In genomic region chr19:41541990-41542584, GRCh38 we compare ENCODE assay signal across 8 cellular contexts. TPM values are rescaled to one million over a fixed set of nuclear protein-coding genes. Genes with fewer than 3 reads are reported as not detected.
DNase-seq lines count a peak whose midpoint lies in the region; ATAC-seq, FAIRE-seq and TF ChIP-seq lines count a peak whose summit lies in the region.

No MANE protein-coding gene starts in this region.

- no peaks in the 10 kb centered on the region for H3K79me1 ChIP-seq in mesendoderm (ENCODE audit: low read length)

- no peak overlapping the region for H4K5ac ChIP-seq in mesendoderm (ENCODE audit: low read length)

- no peak for FAIRE-seq in D721Med (lab: Jason Lieb, UNC)

- H3K9ac ChIP-seq in mesendoderm (ENCODE audit: low read length): no peak overlapping the region

- H3K4me1 ChIP-seq in mesendoderm (ENCODE audit: control insufficient read depth, low read depth, low read length): no peaks in the 10 kb centered on the region

- H3K4me2 ChIP-seq in mesendoderm (ENCODE audit: low read length): no peak overlapping the region

- no peak overlapping the region for H3K18ac ChIP-seq in mesendoderm (ENCODE audit: low read length)

- no peak overlapping the region for H3K27ac Mint-ChIP-seq in chondrocyte (ENCODE audit: unreplicated experiment)
- peak overlapping the region; percentile 97 for H3K27ac Mint-ChIP-seq in stimulated activated naive CD8-positive, alpha-beta T cell treated with anti-CD3 and anti-CD28 coated beads, Interleukin-15, amount 100 ng/mL, for 72 hours

- TF ChIP-seq CTCF in D721Med (IDR thresholded peaks at IDR 0.05; ENCODE audit: insufficient read depth, missing control alignments): peak; percentile 57
- TF ChIP-seq CTCF in chondrocyte (IDR thresholded peaks at IDR 0.05): peak; percentile 70

- no CpG with 5 or more reads among the region's 13 CpGs for WGBS in mesendoderm (ENCODE audit: extremely low coverage, insufficient coverage, low lambda C conversion rate)

- H3K56ac ChIP-seq in mesendoderm (ENCODE audit: low read length): no peak overlapping the region

- H2BK5ac ChIP-seq in mesendoderm (ENCODE audit: low read length): no peak overlapping the region

- H4K8ac ChIP-seq in mesendoderm (ENCODE audit: low read depth, low read length): no peak overlapping the region

- no peaks in the 10 kb centered on the region for H3K79me2 ChIP-seq in mesendoderm (ENCODE audit: control insufficient read depth, insufficient read depth, low read length)

- no peak overlapping the region for H2BK120ac ChIP-seq in mesendoderm (ENCODE audit: low read depth, low read length)

- H3K4me3 Mint-ChIP-seq in chondrocyte (ENCODE audit: unreplicated experiment): no peak overlapping the region
- peak overlapping the region; percentile 58 to 64 for H3K4me3 Mint-ChIP-seq in stimulated activated naive CD8-positive, alpha-beta T cell treated with anti-CD3 and anti-CD28 coated beads, Interleukin-15, amount 100 ng/mL, for 72 hours

- H3K9me3 Mint-ChIP-seq in chondrocyte (ENCODE audit: low read depth): no peaks in the 10 kb centered on the region
- H3K9me3 Mint-ChIP-seq in stimulated activated naive CD8-positive, alpha-beta T cell treated with anti-CD3 and anti-CD28 coated beads, Interleukin-15, amount 100 ng/mL, for 72 hours: no peaks in the 10 kb centered on the region

- no peak overlapping the region for H3K27ac ChIP-seq in mesendoderm (ENCODE audit: low read depth, low read length)

- H3K36me3 ChIP-seq in mesendoderm (ENCODE audit: control insufficient read depth, insufficient read depth, low read length): no peaks in the 10 kb centered on the region

- no peak for ATAC-seq in stimulated activated naive CD8-positive, alpha-beta T cell treated with anti-CD3 and anti-CD28 coated beads, Interleukin-15, amount 100 ng/mL, for 72 hours
- ATAC-seq in HG03432 (IDR thresholded peaks at IDR 0.05; ENCODE audit: unreplicated experiment): no peak
- no peak for ATAC-seq in GM21515 (IDR thresholded peaks at IDR 0.05; ENCODE audit: unreplicated experiment)

- H3K27me3 Mint-ChIP-seq in chondrocyte (ENCODE audit: low read depth): peaks cover 22% of the 10 kb centered on the region
- H3K27me3 Mint-ChIP-seq in stimulated activated naive CD8-positive, alpha-beta T cell treated with anti-CD3 and anti-CD28 coated beads, Interleukin-15, amount 100 ng/mL, for 72 hours: no peaks in the 10 kb centered on the region

- no peak for DNase-seq in D721Med (ENCODE audit: insufficient read length, low spot score)
- DNase-seq in LHCN-M2 (ENCODE audit: low read depth): peak; percentile 18
- DNase-seq in activated CD4-positive, CD25-positive, alpha-beta regulatory T cell treated with anti-CD3 and anti-CD28 coated beads, Interleukin-2, amount 50 U/mL, for 16 hours (ENCODE audit: low read depth, low spot score): peak; percentile 78
- no peak for DNase-seq in chondrocyte (ENCODE audit: low spot score)
- DNase-seq in mesendoderm: peak; percentile 67
- peak; percentile 73 to 82 for DNase-seq in stimulated activated naive CD8-positive, alpha-beta T cell treated with anti-CD3 and anti-CD28 coated beads, Interleukin-15, amount 100 ng/mL, for 72 hours

- no peak overlapping the region for H3K4me3 ChIP-seq in mesendoderm (ENCODE audit: low read length)

- H3K27me3 ChIP-seq in mesendoderm (ENCODE audit: insufficient read depth, low read length, poor library complexity): no peaks in the 10 kb centered on the region

- H3K23ac ChIP-seq in mesendoderm (ENCODE audit: low read length): no peak overlapping the region

- H2BK15ac ChIP-seq in mesendoderm (replicated peaks; ENCODE audit: low read depth): no peak overlapping the region

- H3K4me1 Mint-ChIP-seq in chondrocyte (ENCODE audit: low read depth): no peaks in the 10 kb centered on the region
- H3K4me1 Mint-ChIP-seq in stimulated activated naive CD8-positive, alpha-beta T cell treated with anti-CD3 and anti-CD28 coated beads, Interleukin-15, amount 100 ng/mL, for 72 hours: peaks cover 85% of the 10 kb centered on the region

- no peak overlapping the region for H2AK5ac ChIP-seq in mesendoderm (ENCODE audit: low read length)

- no peak overlapping the region for H3K4ac ChIP-seq in mesendoderm (ENCODE audit: low read depth, low read length)

- H3K36me3 Mint-ChIP-seq in chondrocyte (ENCODE audit: low read depth): no peaks in the 10 kb centered on the region

RNA-seq across cellular contexts. Expression of gene CEACAM21, which starts 33.9 kb away (rescaled TPM):
- total RNA-seq in LHCN-M2 (2014; rRNA removed) (not detected in 2 replicates), chondrocyte (not detected in 3 replicates)
- not detected for polyA plus RNA-seq in LHCN-M2 (2012)
- 0.17 TPM for polyA plus RNA-seq in mesendoderm (2013, experiment 1 of 2)
- 0.08 TPM for polyA plus RNA-seq in mesendoderm (2013, experiment 2 of 2)

Comparison
In these comparisons a context has a peak if more than half of its experiments do, and no peak if none do; other contexts are left out.
1. DNase-seq: peak in LHCN-M2 (single experiment), activated CD4-positive, CD25-positive, alpha-beta regulatory T cell treated with anti-CD3 and anti-CD28 coated beads, Interleukin-2, amount 50 U/mL, for 16 hours (single experiment), mesendoderm (single experiment) and stimulated activated naive CD8-positive, alpha-beta T cell treated with anti-CD3 and anti-CD28 coated beads, Interleukin-15, amount 100 ng/mL, for 72 hours (2 of 2); none in D721Med (single experiment) and chondrocyte (single experiment).